In genomic region chr4:53899544-53900274, GRCh38 we compare ENCODE assay signal across 1 cellular context.
TF ChIP-seq lines count a peak whose summit lies in the region.

No MANE protein-coding gene starts in this region.

TF ChIP-seq in SK-N-SH, 30 proteins besides CTCF, POLR2A, EP300 and RAD21 (continued from another document):
- TF ChIP-seq REST (IDR thresholded peaks at IDR 0.05; ENCODE audit: low read depth, low read length), result no peak
- TF ChIP-seq RXRA (IDR thresholded peaks at IDR 0.05; ENCODE audit: borderline replicate concordance, low read depth), result no peak
- TF ChIP-seq PBX3 (IDR thresholded peaks at IDR 0.05), result peak; percentile 63; the same call in 1 of the 2 replicates
- no peak for TF ChIP-seq IRF3 (IDR thresholded peaks at IDR 0.05; ENCODE audit: low read depth, low read length)
- TF ChIP-seq MAX (IDR thresholded peaks at IDR 0.05; ENCODE audit: low read depth), result no peak
- no peak for TF ChIP-seq TAF1 (IDR thresholded peaks at IDR 0.05; ENCODE audit: borderline replicate concordance, low read depth, low read length)
- TF ChIP-seq TEAD4 (IDR thresholded peaks at IDR 0.05; ENCODE audit: borderline replicate concordance, insufficient read depth), result no peak
- no peak for TF ChIP-seq FOXM1 (IDR thresholded peaks at IDR 0.05; ENCODE audit: low read depth)
- no peak for TF ChIP-seq JUND (IDR thresholded peaks at IDR 0.05)
- no peak for TF ChIP-seq NRF1 (IDR thresholded peaks at IDR 0.05; ENCODE audit: low read depth, low read length)
- peak; percentile 62 for TF ChIP-seq NFIC (IDR thresholded peaks at IDR 0.05; ENCODE audit: borderline replicate concordance)
- TF ChIP-seq FOSL2 (IDR thresholded peaks at IDR 0.05; ENCODE audit: borderline replicate concordance, low read depth), result no peak
